In genomic region chr9:124779368-124780059, GRCh38 we compare ENCODE assay signal across 9 cellular contexts. TPM values are rescaled to one million over a fixed set of nuclear protein-coding genes. Genes with fewer than 3 reads are reported as not detected.
A peak's percentile ranks its signal among the peaks of the same experiment; 100 is the strongest.
DNase-seq lines count a peak whose midpoint lies in the region; ATAC-seq and TF ChIP-seq lines count a peak whose summit lies in the region.
"Had no signal": no experiment of that assay in that cellular context is flagged by ENCODE, and none has a peak within 500 bp of the region (broad histone marks: within the 10 kb centered on the region; RNA-seq: fewer than 3 reads in every experiment).

No MANE protein-coding gene starts in this region.

- H3K4me1 Mint-ChIP-seq in immature natural killer cell, result peaks cover 8 to 10% of the 10 kb centered on the region in 2 donors

- no peaks in the 10 kb centered on the region for H3K27me3 ChIP-seq in GM23248 (replicated peaks; ENCODE audit: insufficient read depth)
- H3K27me3 ChIP-seq in SK-N-SH (ENCODE audit: insufficient read depth), result no peaks in the 10 kb centered on the region
- peaks cover 0 to 4% (median 0%) of the 10 kb centered on the region in 9 donors for H3K27me3 ChIP-seq in heart left ventricle

- TF ChIP-seq CTCF in SK-N-SH (IDR thresholded peaks at IDR 0.05) (no peak), heart left ventricle (IDR thresholded peaks at IDR 0.05) (no peak)

- H3K4me1 ChIP-seq in GM23248 (ENCODE audit: insufficient read depth) (peaks cover 25% of the 10 kb centered on the region), SK-N-SH (ENCODE audit: control insufficient read depth in 1 of 2, insufficient read depth in 2 of 2, low read depth in 1 of 2, low read length in 1 of 2) (peaks cover 3 to 14% of the 10 kb centered on the region in 2 experiments; a peak in 3 of 4 replicates), heart left ventricle (peaks cover 6 to 75% (median 34%) of the 10 kb centered on the region in 12 donors)

- no peak overlapping the region for H3K27ac Mint-ChIP-seq in immature natural killer cell
- H3K27ac Mint-ChIP-seq: T-helper 1 cell treated with Interleukin-12 subunit alpha and Interleukin-12 subunit beta and Interleukin-4 antibody, amounts not matched to agents 30 μg/mL and 1 μg/mL, for 36 hours had no signal

- H3K9me2 ChIP-seq in GM23248 (ENCODE audit: insufficient read depth), result no peaks in the 10 kb centered on the region
- no peaks in the 10 kb centered on the region for H3K9me2 ChIP-seq in SK-N-SH

- ATAC-seq in heart left ventricle (peak in 2 of 4 donors; percentile 25 to 40), sciatic nerve (peak; percentile 66), HG03521 (IDR thresholded peaks at IDR 0.05; ENCODE audit: unreplicated experiment) (no peak)

- H3F3A ChIP-seq in GM23248 (ENCODE audit: insufficient read depth) (peaks cover 7% of the 10 kb centered on the region), SK-N-SH (replicated peaks; ENCODE audit: insufficient read depth) (peaks cover 9% of the 10 kb centered on the region)

- H3K4me2 ChIP-seq in GM23248 (ENCODE audit: unreplicated experiment) (peak overlapping the region; percentile 54), SK-N-SH (peak overlapping the region; percentile 42)

- intact Hi-C loops in heart left ventricle (cut with DNase I) (loop anchor here in 7 of 10 donors (5.0 to 10.0 kb wide), 4 partner anchors 53 to 595 kb away; partner anchors contain the start of gene SCAI (in 1 of the 7)), sciatic nerve (cut with DNase I) (no loop called here)

- H3K9ac ChIP-seq in GM23248, result no peak overlapping the region
- no peak overlapping the region for H3K9ac ChIP-seq in SK-N-SH

- TF ChIP-seq RAD21 in SK-N-SH (IDR thresholded peaks at IDR 0.05; ENCODE audit: low read length), result no peak

- H3K36me3 Mint-ChIP-seq in immature natural killer cell, result no peaks in the 10 kb centered on the region

- WGBS in GM23248 (ENCODE audit: low coverage in 1 of 2, low lambda C conversion rate in 2 of 2, missing lambda C conversion rate in 2 of 2), 2 experiments, result 2 to 6% methylated on average over 6 of the region's 6 CpGs
- 36% methylated on average over 6 of the region's 6 CpGs for WGBS in SK-N-SH (ENCODE audit: low lambda C conversion rate)
- WGBS in heart left ventricle, 4 donors, result 19 to 41% (median 30%) methylated on average over 6 of the region's 6 CpGs

- peak overlapping the region in 1 of 5 donors; percentile 8 for H3K4me3 Mint-ChIP-seq in immature natural killer cell
- H3K4me3 Mint-ChIP-seq: T-helper 1 cell treated with Interleukin-12 subunit alpha and Interleukin-12 subunit beta and Interleukin-4 antibody, amounts not matched to agents 30 μg/mL and 1 μg/mL, for 36 hours had no signal

- H3K27me3 Mint-ChIP-seq in immature natural killer cell (ENCODE audit: low read depth in 3 of 3), result peaks cover 8 to 13% (median 10%) of the 10 kb centered on the region in 3 donors

- H3K36me3 ChIP-seq in GM23248 (ENCODE audit: low read depth) (no peaks in the 10 kb centered on the region), SK-N-SH (replicated peaks in 1 of 2; ENCODE audit: control insufficient read depth in 1 of 2, insufficient read depth in 2 of 2, low read length in 1 of 2) (no peaks in the 10 kb centered on the region), heart left ventricle (no peaks in the 10 kb centered on the region)

- TF ChIP-seq EP300 in SK-N-SH (IDR thresholded peaks at IDR 0.05; ENCODE audit: borderline replicate concordance in 1 of 2, low read depth in 1 of 2, low read length in 1 of 2), result peak in 1 of 2 experiments; percentile 47; a peak in 1 of 4 replicates

- H3K4me3 ChIP-seq in GM23248 (0 out of 2 replicates have a peak overlapping the region, but pooled peaks have one; percentile 8), SK-N-SH (ENCODE audit: low read depth in 2 of 2, low read length in 1 of 2) (no peak overlapping the region), heart left ventricle (peak overlapping the region in 1 of 12 donors; percentile 7)

- H3K9me3 Mint-ChIP-seq in immature natural killer cell, result no peaks in the 10 kb centered on the region
- H3K9me3 Mint-ChIP-seq: T-helper 1 cell treated with Interleukin-12 subunit alpha and Interleukin-12 subunit beta and Interleukin-4 antibody, amounts not matched to agents 30 μg/mL and 1 μg/mL, for 36 hours had no signal

- peak; percentile 80 for DNase-seq in GM23248
- DNase-seq in SK-N-SH, result no peak
- DNase-seq in heart left ventricle, result peak in 1 of 5 donors; percentile 63
- peak; percentile 59 for DNase-seq in sciatic nerve (ENCODE audit: low spot score)
- no peak for DNase-seq in DMS79 treated with DMSO at 0.1 percent for 48 hours (lab: John Stamatoyannopoulos, UW)
- DNase-seq in NCI-H1694 (lab: John Stamatoyannopoulos, UW), result no peak
- no peak for DNase-seq in immature natural killer cell

- H3K79me2 ChIP-seq in GM23248 (ENCODE audit: insufficient read depth) (no peaks in the 10 kb centered on the region), SK-N-SH (ENCODE audit: insufficient read depth) (no peaks in the 10 kb centered on the region)

- CTCF ChIA-PET in SK-N-SH (lab: Yijun Ruan, JAX), result interaction anchor here (1.2 to 16.2 kb wide), 2 partner anchors 20 to 69 kb away, joined by 4 to 1436 read pairs; partner anchors contain the start of genes ARPC5L, RPL35 and WDR38

- TF ChIP-seq POLR2A in heart left ventricle (IDR thresholded peaks at IDR 0.05), result no peak

- in situ Hi-C loops in GM23248 (cut with MboI), result no loop called here

- H2AFZ ChIP-seq in GM23248 (no peak overlapping the region), SK-N-SH (ENCODE audit: low read depth) (peak overlapping the region; percentile 24; the same call in 1 of the 2 replicates)

- H3K9me3 ChIP-seq in GM23248 (ENCODE audit: low read depth), result no peaks in the 10 kb centered on the region
- no peaks in the 10 kb centered on the region for H3K9me3 ChIP-seq in SK-N-SH
- no peaks in the 10 kb centered on the region for H3K9me3 ChIP-seq in heart left ventricle

- H3K27ac ChIP-seq in GM23248 (no peak overlapping the region), SK-N-SH (ENCODE audit: low read depth in 2 of 2, low read length in 1 of 2) (peak overlapping the region in 1 of 2 experiments; percentile 22; a peak in 1 of 4 replicates), heart left ventricle (peak overlapping the region; percentile 2 to 86 (median 64))

- POLR2A ChIA-PET in SK-N-SH (lab: Yijun Ruan, JAX), result interaction anchor here (0.6 to 1.2 kb wide), 3 partner anchors 56 to 76 kb away, joined by 3 read pairs; no protein-coding TSS in a partner anchor

- H4K20me1 ChIP-seq in GM23248 (ENCODE audit: insufficient read depth) (no peaks in the 10 kb centered on the region), SK-N-SH (ENCODE audit: insufficient read depth) (no peaks in the 10 kb centered on the region)

TF ChIP-seq in SK-N-SH, 30 proteins besides CTCF, POLR2A, EP300 and RAD21 (continues in another document):
- TF ChIP-seq JUND (IDR thresholded peaks at IDR 0.05) (peak; percentile 80; the same call in 1 of the 2 replicates), TEAD4 (IDR thresholded peaks at IDR 0.05; ENCODE audit: borderline replicate concordance, insufficient read depth) (0 out of 2 replicates have a peak, but pooled peaks have one; percentile 15), MAX (IDR thresholded peaks at IDR 0.05; ENCODE audit: low read depth) (peak; percentile 52; the same call in 1 of the 2 replicates), FOSL2 (IDR thresholded peaks at IDR 0.05; ENCODE audit: borderline replicate concordance, low read depth) (peak; percentile 88; the same call in 1 of the 2 replicates), ZBTB33 (IDR thresholded peaks at IDR 0.05; ENCODE audit: borderline replicate concordance, low read depth) (no peak), IRF3 (IDR thresholded peaks at IDR 0.05; ENCODE audit: low read depth, low read length) (no peak)

RNA-seq across cellular contexts. Expression of gene OLFML2A, which starts 2.6 kb away (rescaled TPM):
- total RNA-seq in GM23248 (2014; rRNA removed; shearing (Covaris generic)), result 0.11 and 0.38 TPM in 2 replicates
- polyA plus RNA-seq in GM23248 (2016; fragmentation: Nextera tagmentation; extraction: Ambion mirVana) (0.08 and 0.14 TPM in 2 replicates), SK-N-SH (2012; rRNA removed) (4.8 and 7.7 TPM in 2 replicates), heart left ventricle (1 to 10 TPM; 8.5 to 9.9 TPM), immature natural killer cell (not detected)
- polyA plus RNA-seq in SK-N-SH (2012; cell fraction: cytosol; rRNA removed), result 4.7 and 6.5 TPM in 2 replicates
- 4.8 and 5.3 TPM in 2 replicates for polyA plus RNA-seq in SK-N-SH (2012; cell fraction: nucleus; rRNA removed)
- total RNA-seq in heart left ventricle (10 to 100 TPM; 15.5 to 71.1 (median 37.3) TPM), sciatic nerve (110 TPM)

RNA-seq across cellular contexts. Expression of gene NR6A1, which starts 8.4 kb away (rescaled TPM):
- total RNA-seq in GM23248 (2014; rRNA removed; shearing (Covaris generic)), result not detected in 2 replicates
- polyA plus RNA-seq in GM23248 (2016; fragmentation: Nextera tagmentation; extraction: Ambion mirVana), result 0.06 and 0.16 TPM in 2 replicates
- polyA plus RNA-seq in SK-N-SH (2012; rRNA removed), result 1.2 and 1.4 TPM in 2 replicates
- polyA plus RNA-seq in SK-N-SH (2012; cell fraction: cytosol; rRNA removed), result 0.63 and 1.1 TPM in 2 replicates
- 5.8 and 7.7 TPM in 2 replicates for polyA plus RNA-seq in SK-N-SH (2012; cell fraction: nucleus; rRNA removed)
- total RNA-seq in heart left ventricle, result 1 to 10 TPM; 1.1 to 5.7 (median 1.6) TPM
- under 1 TPM; 0.65 to 0.84 TPM for polyA plus RNA-seq in heart left ventricle
- total RNA-seq in sciatic nerve, result 3.3 TPM
- polyA plus RNA-seq in immature natural killer cell, result not detected

Comparison
In these comparisons a context has a peak if more than half of its experiments do, and no peak if none do; other contexts are left out.
1. DNase-seq: peak in GM23248 (single experiment) and sciatic nerve (single experiment); none in SK-N-SH (single experiment), DMS79 treated with DMSO at 0.1 percent for 48 hours (single experiment), NCI-H1694 (single experiment) and immature natural killer cell (0 of 3).